In the genomic region with DNA sequence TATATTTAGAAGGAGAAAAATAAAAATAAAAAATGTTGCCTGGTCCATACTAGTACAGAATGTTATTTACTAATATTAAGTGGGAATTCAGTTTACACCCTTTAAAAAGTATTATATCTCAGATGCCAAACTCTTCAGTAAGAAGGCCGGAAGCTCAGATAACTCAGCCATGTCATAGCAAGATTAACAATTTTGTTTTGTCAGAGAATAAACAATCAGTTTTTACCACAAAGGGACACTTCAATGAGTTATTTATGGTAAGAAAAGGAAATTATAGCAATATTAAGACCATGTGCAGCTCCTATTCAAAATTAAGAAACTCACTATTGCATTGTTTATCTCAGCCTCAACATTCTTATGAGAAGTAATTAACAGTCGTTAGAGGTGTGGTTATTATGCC, we compare ENCODE assay signal across 7 cellular contexts.
"Had no signal": no experiment of that assay in that cellular context is flagged by ENCODE, and none has a peak within 500 bp of the region (broad histone marks: within the 10 kb centered on the region; RNA-seq: fewer than 3 reads in every experiment).

No MANE protein-coding gene starts in this region.

- H3K4me3 ChIP-seq: GM23338 had no signal

- ATAC-seq: GM23338 had no signal

- H2AFZ ChIP-seq: GM23338 had no signal

- DNase-seq: H9, HCEC 1CT, IMR-90, KBM-7 had no signal

- FAIRE-seq: H1, H54 had no signal
